In the genomic region with DNA sequence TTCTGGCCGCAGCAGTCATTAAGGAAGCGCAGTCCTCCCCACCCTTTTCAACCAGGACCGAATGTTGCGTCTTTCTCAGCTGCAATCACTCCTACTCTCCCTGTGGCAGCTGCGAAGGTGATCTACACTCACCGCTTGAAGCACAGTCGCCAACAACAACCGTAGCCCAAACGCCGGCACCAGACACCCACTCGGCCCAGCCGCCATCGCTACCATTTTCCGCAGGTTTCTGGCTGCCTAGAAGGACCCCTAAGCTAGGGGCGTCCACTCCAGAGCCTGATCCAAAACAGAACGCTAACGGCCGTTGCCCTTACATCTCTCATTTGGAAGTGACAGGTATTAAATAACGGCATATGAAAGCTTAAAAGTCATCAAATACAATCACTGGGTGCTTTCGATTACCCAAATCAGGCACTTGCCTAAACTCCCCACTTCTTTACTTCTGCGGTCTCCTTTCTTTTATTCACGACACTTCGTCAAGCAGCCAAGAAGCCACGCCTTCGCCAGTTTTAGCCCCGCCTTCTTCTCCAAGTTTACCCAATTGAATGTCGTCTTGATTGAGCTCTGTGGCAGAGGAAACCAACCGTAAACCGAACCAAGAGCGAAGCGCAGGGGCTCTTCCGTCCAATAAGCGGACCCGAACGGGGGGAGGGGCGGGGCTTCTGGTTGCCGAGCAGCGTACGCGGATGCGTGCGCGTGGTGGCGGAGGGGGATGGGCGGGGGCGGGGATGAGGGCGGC, we compare ENCODE assay signal across 1 cellular context.
TF ChIP-seq lines count a peak whose summit lies in the region.

A gene (minus strand): TSS at position 231 of the 739 bp plus-strand sequence. CDS start 15 bp downstream, at position 216.

TF ChIP-seq in K562, 482 proteins besides CTCF, POLR2A, EP300 and RAD21 (continued from another document and continues in another):
- peak; percentile 56; the same call in 1 of the 2 replicates for TF ChIP-seq MBD2 (IDR thresholded peaks at IDR 0.05; ENCODE audit: borderline replicate concordance, low read depth)
- peak; percentile 78 for TF ChIP-seq FOS (IDR thresholded peaks at IDR 0.05; ENCODE audit: extremely low read depth, insufficient read length)
- peak; percentile 90 for TF ChIP-seq TBP (optimal IDR thresholded peaks at IDR 0.05; ENCODE audit: low read depth, low read length)
- peak; percentile 54 for TF ChIP-seq SP2 (IDR thresholded peaks at IDR 0.05; ENCODE audit: extremely low read depth, low read depth, low read length, poor library complexity, severe bottlenecking)
- no peak for TF ChIP-seq NR3C1 (CRISPR knock-in tag; IDR thresholded peaks at IDR 0.05)
- TF ChIP-seq, protein P1, sequence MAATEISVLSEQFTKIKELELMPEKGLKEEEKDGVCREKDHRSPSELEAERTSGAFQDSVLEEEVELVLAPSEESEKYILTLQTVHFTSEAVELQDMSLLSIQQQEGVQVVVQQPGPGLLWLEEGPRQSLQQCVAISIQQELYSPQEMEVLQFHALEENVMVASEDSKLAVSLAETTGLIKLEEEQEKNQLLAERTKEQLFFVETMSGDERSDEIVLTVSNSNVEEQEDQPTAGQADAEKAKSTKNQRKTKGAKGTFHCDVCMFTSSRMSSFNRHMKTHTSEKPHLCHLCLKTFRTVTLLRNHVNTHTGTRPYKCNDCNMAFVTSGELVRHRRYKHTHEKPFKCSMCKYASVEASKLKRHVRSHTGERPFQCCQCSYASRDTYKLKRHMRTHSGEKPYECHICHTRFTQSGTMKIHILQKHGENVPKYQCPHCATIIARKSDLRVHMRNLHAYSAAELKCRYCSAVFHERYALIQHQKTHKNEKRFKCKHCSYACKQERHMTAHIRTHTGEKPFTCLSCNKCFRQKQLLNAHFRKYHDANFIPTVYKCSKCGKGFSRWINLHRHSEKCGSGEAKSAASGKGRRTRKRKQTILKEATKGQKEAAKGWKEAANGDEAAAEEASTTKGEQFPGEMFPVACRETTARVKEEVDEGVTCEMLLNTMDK (IDR thresholded peaks at IDR 0.05; ENCODE audit: borderline replicate concordance, insufficient read depth, low read depth, low read length, poor library complexity, severe bottlenecking), result no peak
- peak; percentile 77 to 80 for TF ChIP-seq NRF1 (conservative IDR thresholded peaks at IDR 0.05 in 1 of 2, IDR thresholded peaks at IDR 0.05 in 1 of 2)
- TF ChIP-seq RBFOX2 (IDR thresholded peaks at IDR 0.05; ENCODE audit: low read depth, low read length), result peak; percentile 91
- TF ChIP-seq MYC (IDR thresholded peaks at IDR 0.05; ENCODE audit: low read depth, low read length), result peak; percentile 31; the same call in 1 of the 2 replicates
- TF ChIP-seq MYC (CRISPR knock-in tag; IDR thresholded peaks at IDR 0.05; ENCODE audit: borderline replicate concordance, low read depth), result peak; percentile 47; the same call in 1 of the 2 replicates
- TF ChIP-seq NFIC (IDR thresholded peaks at IDR 0.05), result peak; percentile 14; the same call in 1 of the 2 replicates
- TF ChIP-seq, protein P2, sequence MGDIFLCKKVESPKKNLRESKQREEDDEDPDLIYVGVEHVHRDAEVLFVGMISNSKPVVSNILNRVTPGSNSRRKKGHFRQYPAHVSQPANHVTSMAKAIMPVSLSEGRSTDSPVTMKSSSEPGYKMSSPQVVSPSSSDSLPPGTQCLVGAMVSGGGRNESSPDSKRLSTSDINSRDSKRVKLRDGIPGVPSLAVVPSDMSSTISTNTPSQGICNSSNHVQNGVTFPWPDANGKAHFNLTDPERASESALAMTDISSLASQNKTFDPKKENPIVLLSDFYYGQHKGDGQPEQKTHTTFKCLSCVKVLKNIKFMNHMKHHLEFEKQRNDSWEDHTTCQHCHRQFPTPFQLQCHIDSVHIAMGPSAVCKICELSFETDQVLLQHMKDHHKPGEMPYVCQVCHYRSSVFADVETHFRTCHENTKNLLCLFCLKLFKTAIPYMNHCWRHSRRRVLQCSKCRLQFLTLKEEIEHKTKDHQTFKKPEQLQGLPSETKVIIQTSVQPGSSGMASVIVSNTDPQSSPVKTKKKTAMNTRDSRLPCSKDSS (IDR thresholded peaks at IDR 0.05; ENCODE audit: low read depth, partially characterized antibody), result no peak
- TF ChIP-seq NFATC3 (IDR thresholded peaks at IDR 0.05), result no peak
- TF ChIP-seq, protein P3, sequence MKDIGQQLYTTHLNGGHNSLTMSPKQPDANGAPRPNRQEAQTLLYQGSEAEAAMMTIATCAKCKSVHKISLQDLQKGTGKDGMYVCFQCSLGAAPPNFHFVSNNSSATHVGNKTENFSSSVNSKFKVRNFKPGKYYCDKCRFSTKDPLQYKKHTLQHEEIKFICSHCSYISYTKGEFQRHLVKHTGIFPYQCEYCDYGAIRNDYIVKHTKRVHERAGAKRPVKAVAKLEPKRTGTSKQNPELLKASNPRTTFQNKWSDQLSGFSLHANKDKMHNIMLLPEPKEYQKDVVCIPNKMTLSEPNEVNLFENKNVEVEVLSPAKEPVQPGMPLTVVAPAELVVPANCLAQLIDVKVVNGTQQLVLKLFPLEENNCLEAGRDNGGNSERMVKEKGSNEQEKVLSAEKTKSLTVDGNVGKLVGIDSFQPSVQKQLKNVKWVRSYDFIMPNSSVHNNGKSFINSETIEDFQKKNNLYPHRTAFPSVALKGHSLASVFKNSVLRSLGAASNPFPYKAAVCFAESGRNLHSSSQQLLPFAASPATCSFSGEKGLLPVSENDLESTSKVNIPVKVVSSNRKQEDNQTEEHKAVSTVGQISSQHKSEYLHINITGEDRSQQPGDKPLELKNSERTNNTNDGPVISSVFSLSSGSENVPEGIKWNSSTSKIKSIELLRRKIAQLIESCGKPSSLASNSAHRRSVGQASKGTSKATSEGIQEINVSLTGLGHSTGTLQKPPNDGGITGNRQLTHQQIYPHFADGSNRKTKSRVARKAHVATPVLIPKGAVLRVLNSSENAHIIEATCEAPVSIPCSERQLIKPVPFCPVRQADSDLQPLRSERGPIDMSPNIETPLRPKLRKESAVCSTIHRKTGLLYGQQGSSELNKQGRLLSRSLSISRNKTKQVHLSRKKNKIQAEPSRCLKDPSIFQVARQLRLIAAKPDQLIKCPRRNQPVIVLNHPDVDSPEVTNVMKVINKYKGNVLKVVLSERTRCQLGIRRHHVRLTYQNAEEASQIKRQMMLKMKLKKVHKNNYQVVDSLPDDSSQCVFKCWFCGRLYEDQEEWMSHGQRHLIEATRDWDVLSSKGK (CRISPR knock-in tag; IDR thresholded peaks at IDR 0.05), result no peak
- 0 out of 2 replicates have a peak, but pooled peaks have one; percentile 28 for TF ChIP-seq DIDO1 (tag; IDR thresholded peaks at IDR 0.05; ENCODE audit: low read depth)
- TF ChIP-seq, protein P4, sequence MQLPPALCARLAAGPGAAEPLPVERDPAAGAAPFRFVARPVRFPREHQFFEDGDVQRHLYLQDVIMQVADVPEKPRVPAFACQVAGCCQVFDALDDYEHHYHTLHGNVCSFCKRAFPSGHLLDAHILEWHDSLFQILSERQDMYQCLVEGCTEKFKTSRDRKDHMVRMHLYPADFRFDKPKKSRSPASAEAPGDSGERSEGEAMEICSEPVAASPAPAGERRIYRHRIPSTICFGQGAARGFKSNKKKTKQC (CRISPR knock-in tag; IDR thresholded peaks at IDR 0.05), result peak; percentile 39; the same call in 1 of the 2 replicates
- TF ChIP-seq EP400 (IDR thresholded peaks at IDR 0.05), result peak; percentile 97
- TF ChIP-seq, protein P5, sequence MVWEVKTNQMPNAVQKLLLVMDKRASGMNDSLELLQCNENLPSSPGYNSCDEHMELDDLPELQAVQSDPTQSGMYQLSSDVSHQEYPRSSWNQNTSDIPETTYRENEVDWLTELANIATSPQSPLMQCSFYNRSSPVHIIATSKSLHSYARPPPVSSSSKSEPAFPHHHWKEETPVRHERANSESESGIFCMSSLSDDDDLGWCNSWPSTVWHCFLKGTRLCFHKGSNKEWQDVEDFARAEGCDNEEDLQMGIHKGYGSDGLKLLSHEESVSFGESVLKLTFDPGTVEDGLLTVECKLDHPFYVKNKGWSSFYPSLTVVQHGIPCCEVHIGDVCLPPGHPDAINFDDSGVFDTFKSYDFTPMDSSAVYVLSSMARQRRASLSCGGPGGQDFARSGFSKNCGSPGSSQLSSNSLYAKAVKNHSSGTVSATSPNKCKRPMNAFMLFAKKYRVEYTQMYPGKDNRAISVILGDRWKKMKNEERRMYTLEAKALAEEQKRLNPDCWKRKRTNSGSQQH (CRISPR knock-in tag; IDR thresholded peaks at IDR 0.05), result 0 out of 2 replicates have a peak, but pooled peaks have one; percentile 34
- peak; percentile 51; the same call in 1 of the 2 replicates for TF ChIP-seq FOXJ2 (tag; IDR thresholded peaks at IDR 0.05)
- TF ChIP-seq, protein P6, sequence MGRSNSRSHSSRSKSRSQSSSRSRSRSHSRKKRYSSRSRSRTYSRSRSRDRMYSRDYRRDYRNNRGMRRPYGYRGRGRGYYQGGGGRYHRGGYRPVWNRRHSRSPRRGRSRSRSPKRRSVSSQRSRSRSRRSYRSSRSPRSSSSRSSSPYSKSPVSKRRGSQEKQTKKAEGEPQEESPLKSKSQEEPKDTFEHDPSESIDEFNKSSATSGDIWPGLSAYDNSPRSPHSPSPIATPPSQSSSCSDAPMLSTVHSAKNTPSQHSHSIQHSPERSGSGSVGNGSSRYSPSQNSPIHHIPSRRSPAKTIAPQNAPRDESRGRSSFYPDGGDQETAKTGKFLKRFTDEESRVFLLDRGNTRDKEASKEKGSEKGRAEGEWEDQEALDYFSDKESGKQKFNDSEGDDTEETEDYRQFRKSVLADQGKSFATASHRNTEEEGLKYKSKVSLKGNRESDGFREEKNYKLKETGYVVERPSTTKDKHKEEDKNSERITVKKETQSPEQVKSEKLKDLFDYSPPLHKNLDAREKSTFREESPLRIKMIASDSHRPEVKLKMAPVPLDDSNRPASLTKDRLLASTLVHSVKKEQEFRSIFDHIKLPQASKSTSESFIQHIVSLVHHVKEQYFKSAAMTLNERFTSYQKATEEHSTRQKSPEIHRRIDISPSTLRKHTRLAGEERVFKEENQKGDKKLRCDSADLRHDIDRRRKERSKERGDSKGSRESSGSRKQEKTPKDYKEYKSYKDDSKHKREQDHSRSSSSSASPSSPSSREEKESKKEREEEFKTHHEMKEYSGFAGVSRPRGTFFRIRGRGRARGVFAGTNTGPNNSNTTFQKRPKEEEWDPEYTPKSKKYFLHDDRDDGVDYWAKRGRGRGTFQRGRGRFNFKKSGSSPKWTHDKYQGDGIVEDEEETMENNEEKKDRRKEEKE (IDR thresholded peaks at IDR 0.05; ENCODE audit: borderline replicate concordance in 1 of 2, control insufficient read depth in 1 of 2, low read depth in 2 of 2, low read length in 1 of 2), result peak in 1 of 2 experiments; percentile 78; a peak in 1 of 4 replicates
- TF ChIP-seq, protein P7, sequence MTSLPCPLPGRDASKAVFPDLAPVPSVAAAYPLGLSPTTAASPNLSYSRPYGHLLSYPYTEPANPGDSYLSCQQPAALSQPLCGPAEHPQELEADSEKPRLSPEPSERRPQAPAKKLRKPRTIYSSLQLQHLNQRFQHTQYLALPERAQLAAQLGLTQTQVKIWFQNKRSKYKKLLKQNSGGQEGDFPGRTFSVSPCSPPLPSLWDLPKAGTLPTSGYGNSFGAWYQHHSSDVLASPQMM (CRISPR knock-in tag; IDR thresholded peaks at IDR 0.05), result no peak
- TF ChIP-seq ZBED1 (IDR thresholded peaks at IDR 0.05), result no peak
- TF ChIP-seq KDM5B (IDR thresholded peaks at IDR 0.05; ENCODE audit: insufficient replicate concordance, low read depth, low read length), result peak; percentile 70
- TF ChIP-seq ZNF165 (CRISPR knock-in tag; IDR thresholded peaks at IDR 0.05; ENCODE audit: borderline replicate concordance), result no peak
- peak; percentile 88 for TF ChIP-seq NFRKB (IDR thresholded peaks at IDR 0.05; ENCODE audit: low read depth)
- 0 out of 2 replicates have a peak, but pooled peaks have one; percentile 58 for TF ChIP-seq TOE1 (IDR thresholded peaks at IDR 0.05; ENCODE audit: borderline replicate concordance)
- TF ChIP-seq TOE1 (CRISPR knock-in tag; IDR thresholded peaks at IDR 0.05; ENCODE audit: borderline replicate concordance, low read depth), result no peak
- peak in 1 of 2 experiments; percentile 67; a peak in 2 of 4 replicates for TF ChIP-seq TBL1XR1 (IDR thresholded peaks at IDR 0.05; ENCODE audit: low read length in 2 of 2)
- TF ChIP-seq POLR2B (IDR thresholded peaks at IDR 0.05; ENCODE audit: low read depth, partially characterized antibody), result peak; percentile 93
- TF ChIP-seq ZNF584 (CRISPR knock-in tag; IDR thresholded peaks at IDR 0.05; ENCODE audit: low read depth), result no peak
- no peak; the same call in 1 of the 2 replicates for TF ChIP-seq JUND (IDR thresholded peaks at IDR 0.05; ENCODE audit: borderline replicate concordance, low read depth, low read length)
- TF ChIP-seq JUND (tag; IDR thresholded peaks at IDR 0.05; ENCODE audit: borderline replicate concordance, low read depth, low read length), result peak; percentile 20; the same call in 2 of the 3 replicates
- peak; percentile 79; the same call in 1 of the 2 replicates for TF ChIP-seq ESRRA (IDR thresholded peaks at IDR 0.05; ENCODE audit: borderline replicate concordance, low read depth)
- TF ChIP-seq TAL1 (IDR thresholded peaks at IDR 0.05), result peak; percentile 50; the same call in 1 of the 2 replicates
- peak; percentile 96 for TF ChIP-seq TAF1 (IDR thresholded peaks at IDR 0.05; ENCODE audit: control insufficient read depth, extremely low read depth, insufficient read depth, low read length, severe bottlenecking)
- TF ChIP-seq ZC3H4 (CRISPR knock-in tag; IDR thresholded peaks at IDR 0.05; ENCODE audit: borderline replicate concordance), result no peak
